ENCODE assay signal across 2 cellular contexts in the genomic region with DNA sequence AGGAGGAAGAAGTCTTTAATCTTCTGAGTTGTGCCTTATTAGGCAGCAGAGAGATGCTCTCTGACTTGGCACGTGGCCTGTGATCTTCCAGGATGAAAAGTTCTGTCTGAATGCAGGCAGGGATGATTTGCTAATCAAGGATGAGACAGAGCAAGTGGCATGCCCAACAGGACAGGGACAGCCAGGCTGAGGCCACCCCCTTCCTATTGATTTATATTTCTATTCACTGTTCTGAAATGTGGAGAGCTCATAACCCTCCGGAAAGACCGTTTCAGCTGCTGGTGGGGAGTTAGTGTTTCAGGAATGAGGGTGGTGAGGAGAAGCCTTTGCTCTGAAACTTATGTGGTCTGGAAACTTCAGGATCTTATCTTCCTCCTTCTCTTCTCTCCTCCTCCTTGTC.
TF ChIP-seq lines count a peak whose summit lies in the region.

No MANE protein-coding gene starts in this region.

TF ChIP-seq in GM23338, 12 proteins besides CTCF, POLR2A, EP300 and RAD21 (continues in another document):
- no peak for TF ChIP-seq CREB1 (CRISPR knock-in tag; IDR thresholded peaks at IDR 0.05; ENCODE audit: low read depth)
- TF ChIP-seq ZNF462 (CRISPR knock-in tag; IDR thresholded peaks at IDR 0.05), result no peak
- no peak for TF ChIP-seq ETS1 (IDR thresholded peaks at IDR 0.05)
- TF ChIP-seq ZNF114 (CRISPR knock-in tag; IDR thresholded peaks at IDR 0.05), result no peak
- TF ChIP-seq ZNF331 (CRISPR knock-in tag; IDR thresholded peaks at IDR 0.05; ENCODE audit: low read depth), result no peak
- TF ChIP-seq REST (IDR thresholded peaks at IDR 0.05; ENCODE audit: unreplicated experiment), result no peak
- TF ChIP-seq EZH2 (IDR thresholded peaks at IDR 0.05; ENCODE audit: low read depth, unreplicated experiment), result no peak
- TF ChIP-seq JUNB (IDR thresholded peaks at IDR 0.05; ENCODE audit: unreplicated experiment), result no peak
- TF ChIP-seq EZH2phosphoT487 (IDR thresholded peaks at IDR 0.05; ENCODE audit: unreplicated experiment), result no peak
- TF ChIP-seq NANOG (IDR thresholded peaks at IDR 0.05; ENCODE audit: borderline replicate concordance), result no peak

TF ChIP-seq in H1, 55 proteins besides CTCF, POLR2A, EP300 and RAD21:
- no peak for TF ChIP-seq EZH2 (IDR thresholded peaks at IDR 0.05; ENCODE audit: low read depth, low read length, severe bottlenecking)
- no peak for TF ChIP-seq SP1 (IDR thresholded peaks at IDR 0.05; ENCODE audit: low read depth, low read length)
- no peak for TF ChIP-seq NRF1 (IDR thresholded peaks at IDR 0.05; ENCODE audit: low read depth, low read length)
- TF ChIP-seq, protein P1, sequence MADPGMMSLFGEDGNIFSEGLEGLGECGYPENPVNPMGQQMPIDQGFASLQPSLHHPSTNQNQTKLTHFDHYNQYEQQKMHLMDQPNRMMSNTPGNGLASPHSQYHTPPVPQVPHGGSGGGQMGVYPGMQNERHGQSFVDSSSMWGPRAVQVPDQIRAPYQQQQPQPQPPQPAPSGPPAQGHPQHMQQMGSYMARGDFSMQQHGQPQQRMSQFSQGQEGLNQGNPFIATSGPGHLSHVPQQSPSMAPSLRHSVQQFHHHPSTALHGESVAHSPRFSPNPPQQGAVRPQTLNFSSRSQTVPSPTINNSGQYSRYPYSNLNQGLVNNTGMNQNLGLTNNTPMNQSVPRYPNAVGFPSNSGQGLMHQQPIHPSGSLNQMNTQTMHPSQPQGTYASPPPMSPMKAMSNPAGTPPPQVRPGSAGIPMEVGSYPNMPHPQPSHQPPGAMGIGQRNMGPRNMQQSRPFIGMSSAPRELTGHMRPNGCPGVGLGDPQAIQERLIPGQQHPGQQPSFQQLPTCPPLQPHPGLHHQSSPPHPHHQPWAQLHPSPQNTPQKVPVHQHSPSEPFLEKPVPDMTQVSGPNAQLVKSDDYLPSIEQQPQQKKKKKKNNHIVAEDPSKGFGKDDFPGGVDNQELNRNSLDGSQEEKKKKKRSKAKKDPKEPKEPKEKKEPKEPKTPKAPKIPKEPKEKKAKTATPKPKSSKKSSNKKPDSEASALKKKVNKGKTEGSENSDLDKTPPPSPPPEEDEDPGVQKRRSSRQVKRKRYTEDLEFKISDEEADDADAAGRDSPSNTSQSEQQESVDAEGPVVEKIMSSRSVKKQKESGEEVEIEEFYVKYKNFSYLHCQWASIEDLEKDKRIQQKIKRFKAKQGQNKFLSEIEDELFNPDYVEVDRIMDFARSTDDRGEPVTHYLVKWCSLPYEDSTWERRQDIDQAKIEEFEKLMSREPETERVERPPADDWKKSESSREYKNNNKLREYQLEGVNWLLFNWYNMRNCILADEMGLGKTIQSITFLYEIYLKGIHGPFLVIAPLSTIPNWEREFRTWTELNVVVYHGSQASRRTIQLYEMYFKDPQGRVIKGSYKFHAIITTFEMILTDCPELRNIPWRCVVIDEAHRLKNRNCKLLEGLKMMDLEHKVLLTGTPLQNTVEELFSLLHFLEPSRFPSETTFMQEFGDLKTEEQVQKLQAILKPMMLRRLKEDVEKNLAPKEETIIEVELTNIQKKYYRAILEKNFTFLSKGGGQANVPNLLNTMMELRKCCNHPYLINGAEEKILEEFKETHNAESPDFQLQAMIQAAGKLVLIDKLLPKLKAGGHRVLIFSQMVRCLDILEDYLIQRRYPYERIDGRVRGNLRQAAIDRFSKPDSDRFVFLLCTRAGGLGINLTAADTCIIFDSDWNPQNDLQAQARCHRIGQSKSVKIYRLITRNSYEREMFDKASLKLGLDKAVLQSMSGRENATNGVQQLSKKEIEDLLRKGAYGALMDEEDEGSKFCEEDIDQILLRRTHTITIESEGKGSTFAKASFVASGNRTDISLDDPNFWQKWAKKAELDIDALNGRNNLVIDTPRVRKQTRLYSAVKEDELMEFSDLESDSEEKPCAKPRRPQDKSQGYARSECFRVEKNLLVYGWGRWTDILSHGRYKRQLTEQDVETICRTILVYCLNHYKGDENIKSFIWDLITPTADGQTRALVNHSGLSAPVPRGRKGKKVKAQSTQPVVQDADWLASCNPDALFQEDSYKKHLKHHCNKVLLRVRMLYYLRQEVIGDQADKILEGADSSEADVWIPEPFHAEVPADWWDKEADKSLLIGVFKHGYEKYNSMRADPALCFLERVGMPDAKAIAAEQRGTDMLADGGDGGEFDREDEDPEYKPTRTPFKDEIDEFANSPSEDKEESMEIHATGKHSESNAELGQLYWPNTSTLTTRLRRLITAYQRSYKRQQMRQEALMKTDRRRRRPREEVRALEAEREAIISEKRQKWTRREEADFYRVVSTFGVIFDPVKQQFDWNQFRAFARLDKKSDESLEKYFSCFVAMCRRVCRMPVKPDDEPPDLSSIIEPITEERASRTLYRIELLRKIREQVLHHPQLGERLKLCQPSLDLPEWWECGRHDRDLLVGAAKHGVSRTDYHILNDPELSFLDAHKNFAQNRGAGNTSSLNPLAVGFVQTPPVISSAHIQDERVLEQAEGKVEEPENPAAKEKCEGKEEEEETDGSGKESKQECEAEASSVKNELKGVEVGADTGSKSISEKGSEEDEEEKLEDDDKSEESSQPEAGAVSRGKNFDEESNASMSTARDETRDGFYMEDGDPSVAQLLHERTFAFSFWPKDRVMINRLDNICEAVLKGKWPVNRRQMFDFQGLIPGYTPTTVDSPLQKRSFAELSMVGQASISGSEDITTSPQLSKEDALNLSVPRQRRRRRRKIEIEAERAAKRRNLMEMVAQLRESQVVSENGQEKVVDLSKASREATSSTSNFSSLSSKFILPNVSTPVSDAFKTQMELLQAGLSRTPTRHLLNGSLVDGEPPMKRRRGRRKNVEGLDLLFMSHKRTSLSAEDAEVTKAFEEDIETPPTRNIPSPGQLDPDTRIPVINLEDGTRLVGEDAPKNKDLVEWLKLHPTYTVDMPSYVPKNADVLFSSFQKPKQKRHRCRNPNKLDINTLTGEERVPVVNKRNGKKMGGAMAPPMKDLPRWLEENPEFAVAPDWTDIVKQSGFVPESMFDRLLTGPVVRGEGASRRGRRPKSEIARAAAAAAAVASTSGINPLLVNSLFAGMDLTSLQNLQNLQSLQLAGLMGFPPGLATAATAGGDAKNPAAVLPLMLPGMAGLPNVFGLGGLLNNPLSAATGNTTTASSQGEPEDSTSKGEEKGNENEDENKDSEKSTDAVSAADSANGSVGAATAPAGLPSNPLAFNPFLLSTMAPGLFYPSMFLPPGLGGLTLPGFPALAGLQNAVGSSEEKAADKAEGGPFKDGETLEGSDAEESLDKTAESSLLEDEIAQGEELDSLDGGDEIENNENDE (IDR thresholded peaks at IDR 0.05; ENCODE audit: insufficient replicate concordance, low read length), result no peak
- TF ChIP-seq CBX8 (IDR thresholded peaks at IDR 0.05; ENCODE audit: borderline replicate concordance, low read depth, low read length), result no peak
